Comparison of ENCODE assay signal across 14 cellular contexts in genomic region chr4:10655968-10656367, GRCh38. TPM values are rescaled to one million over a fixed set of nuclear protein-coding genes. Genes with fewer than 3 reads are reported as not detected.
DNase-seq lines count a peak whose midpoint lies in the region; ATAC-seq, FAIRE-seq and TF ChIP-seq lines count a peak whose summit lies in the region.
"Had no signal": no experiment of that assay in that cellular context is flagged by ENCODE, and none has a peak within 500 bp of the region (broad histone marks: within the 10 kb centered on the region; RNA-seq: fewer than 3 reads in every experiment).

No MANE protein-coding gene starts in this region.

- H3K4me3 ChIP-seq in A549 (no peak overlapping the region), GM23248 (no peak overlapping the region; the same call in 1 of the 2 replicates), fibroblast of lung (replicated peaks in 1 of 4; ENCODE audit: control extremely low read depth in 1 of 4, insufficient read depth in 1 of 4, low read depth in 3 of 4, low read length in 4 of 4) (no peak overlapping the region)

- FAIRE-seq in A549 (lab: Jason Lieb, UNC): no peak
- FAIRE-seq in D721Med (lab: Jason Lieb, UNC): no peak

- H3K27me3 ChIP-seq in GM23248 (replicated peaks; ENCODE audit: insufficient read depth): peaks cover 15% of the 10 kb centered on the region
- H3K27me3 ChIP-seq in fibroblast of lung (ENCODE audit: control insufficient read depth, insufficient read depth, low read length): no peaks in the 10 kb centered on the region

- H3K9me2 ChIP-seq in GM23248 (ENCODE audit: insufficient read depth): no peaks in the 10 kb centered on the region

- POLR2A ChIA-PET in A549 (lab: Yijun Ruan, JAX): no interaction called here

- no peak overlapping the region for H3K27ac ChIP-seq in A549
- H3K27ac ChIP-seq in GM23248: no peak overlapping the region
- H3K27ac ChIP-seq in fibroblast of lung (ENCODE audit: insufficient read depth, low read length): no peak overlapping the region

- no peak for TF ChIP-seq POLR2A in A549 (IDR thresholded peaks at IDR 0.05; ENCODE audit: low read length)

- H3K4me1 Mint-ChIP-seq in T-helper 17 cell: peaks cover 11% of the 10 kb centered on the region
- H3K4me1 Mint-ChIP-seq: CD14-positive monocyte, WTC11 had no signal

- in situ Hi-C loops in GM23248 (cut with MboI): no loop called here

- TF ChIP-seq CTCF in A549 (IDR thresholded peaks at IDR 0.05) (no peak), fibroblast of lung (conservative IDR thresholded peaks at IDR 0.05 in 1 of 2, IDR thresholded peaks at IDR 0.05 in 1 of 2; ENCODE audit: low read depth in 1 of 2, low read length in 2 of 2) (no peak), D721Med (IDR thresholded peaks at IDR 0.05; ENCODE audit: insufficient read depth, missing control alignments) (no peak)

- H3K36me3 ChIP-seq in GM23248 (ENCODE audit: low read depth) (no peaks in the 10 kb centered on the region), fibroblast of lung (ENCODE audit: control insufficient read depth, insufficient read depth, low read length) (no peaks in the 10 kb centered on the region)

- H4K20me1 ChIP-seq in GM23248 (ENCODE audit: insufficient read depth) (no peaks in the 10 kb centered on the region), fibroblast of lung (ENCODE audit: control insufficient read depth, extremely low read depth, insufficient read depth, low read length) (no peaks in the 10 kb centered on the region)

- H3K9ac ChIP-seq in GM23248: no peak overlapping the region
- H3K9ac ChIP-seq in fibroblast of lung (ENCODE audit: insufficient read depth, low read length): no peak overlapping the region

- TF ChIP-seq EP300 in A549 (IDR thresholded peaks at IDR 0.05): no peak

- H3K4me2 ChIP-seq in A549 (peak overlapping the region; percentile 37; the same call in 2 of the 3 replicates), GM23248 (ENCODE audit: unreplicated experiment) (peak overlapping the region; percentile 46), fibroblast of lung (ENCODE audit: extremely low read depth, insufficient read depth, low read length) (peak overlapping the region; percentile 48)

- H2AFZ ChIP-seq in GM23248 (no peak overlapping the region), fibroblast of lung (ENCODE audit: low read length) (no peak overlapping the region)

- WGBS in A549 (ENCODE audit: missing lambda C conversion rate): 4% methylated on average over 6 of the region's 6 CpGs
- WGBS in GM23248 (ENCODE audit: low coverage in 1 of 2, low lambda C conversion rate in 2 of 2, missing lambda C conversion rate in 2 of 2), 2 experiments: 33 to 39% methylated on average over 6 of the region's 6 CpGs

- H3K4me3 Mint-ChIP-seq in T-helper 17 cell: peak overlapping the region; percentile 2
- H3K4me3 Mint-ChIP-seq: CD14-positive monocyte, WTC11 had no signal

- CTCF ChIA-PET in A549 (lab: Yijun Ruan, JAX): no interaction called here

- H3F3A ChIP-seq in GM23248 (ENCODE audit: insufficient read depth): no peaks in the 10 kb centered on the region

- H3K9me3 ChIP-seq in A549 (no peaks in the 10 kb centered on the region), GM23248 (ENCODE audit: low read depth) (no peaks in the 10 kb centered on the region), T-helper 17 cell (ENCODE audit: control insufficient read depth, low read length, poor library complexity, severe bottlenecking) (no peaks in the 10 kb centered on the region), fibroblast of lung (ENCODE audit: control insufficient read depth, insufficient read depth, low read depth, low read length) (no peaks in the 10 kb centered on the region)

- no peaks in the 10 kb centered on the region for H3K79me2 ChIP-seq in GM23248 (ENCODE audit: insufficient read depth)
- no peaks in the 10 kb centered on the region for H3K79me2 ChIP-seq in fibroblast of lung (ENCODE audit: control insufficient read depth, insufficient read depth, low read length)

- ATAC-seq in A549: no peak
- ATAC-seq in T-helper 17 cell: no peak
- no peak for ATAC-seq in GM21515 (IDR thresholded peaks at IDR 0.05; ENCODE audit: unreplicated experiment)
- ATAC-seq: esophagus mucosa, left lobe of liver, WTC11 had no signal

- no peaks in the 10 kb centered on the region for H3K36me3 Mint-ChIP-seq in T-helper 17 cell (ENCODE audit: low read depth)
- H3K36me3 Mint-ChIP-seq: CD14-positive monocyte had no signal

- no peak overlapping the region for H3K27ac Mint-ChIP-seq in T-helper 17 cell
- H3K27ac Mint-ChIP-seq: CD14-positive monocyte, progenitor cell of endocrine pancreas, WTC11 had no signal

- TF ChIP-seq RAD21 in A549 (conservative IDR thresholded peaks at IDR 0.05 in 1 of 2, IDR thresholded peaks at IDR 0.05 in 1 of 2): no peak

- DNase-seq in A549 (ENCODE audit: low read depth in 1 of 2, low spot score in 1 of 2) (no peak), GM23248 (peak; percentile 76), T-helper 17 cell (no peak), fibroblast of lung (ENCODE audit: low read depth in 2 of 2) (peak; percentile 79 to 80), GM19240 (ENCODE audit: insufficient read length, low spot score) (no peak), D721Med (ENCODE audit: insufficient read length, low spot score) (no peak), NOMO-1 (lab: John Stamatoyannopoulos, UW; ENCODE audit: unreplicated experiment in 2 of 2) (no peak)
- DNase-seq: NCI-H1105 had no signal

- no peaks in the 10 kb centered on the region for H3K27me3 Mint-ChIP-seq in T-helper 17 cell
- H3K27me3 Mint-ChIP-seq: progenitor cell of endocrine pancreas had no signal

- H3K4me1 ChIP-seq in A549 (no peaks in the 10 kb centered on the region), GM23248 (ENCODE audit: insufficient read depth) (peaks cover 12% of the 10 kb centered on the region), fibroblast of lung (ENCODE audit: control insufficient read depth, extremely low read depth, insufficient read depth, low read length) (peaks cover 4% of the 10 kb centered on the region)

TF ChIP-seq in A549, 52 proteins besides CTCF, POLR2A, EP300 and RAD21:
- TF ChIP-seq BHLHE40 (IDR thresholded peaks at IDR 0.05; ENCODE audit: low read depth, low read length): no peak
- TF ChIP-seq MAX (IDR thresholded peaks at IDR 0.05): no peak
- TF ChIP-seq RARB (CRISPR knock-in tag; IDR thresholded peaks at IDR 0.05): no peak
- no peak for TF ChIP-seq RCOR1 (IDR thresholded peaks at IDR 0.05; ENCODE audit: low read depth, low read length)
- no peak for TF ChIP-seq FOSL2 (IDR thresholded peaks at IDR 0.05)
- TF ChIP-seq FOSL2 (CRISPR knock-in tag; IDR thresholded peaks at IDR 0.05): peak; percentile 49; the same call in 1 of the 2 replicates
- no peak for TF ChIP-seq E2F6 (IDR thresholded peaks at IDR 0.05; ENCODE audit: borderline replicate concordance, low read depth)
- no peak for TF ChIP-seq RNF2 (IDR thresholded peaks at IDR 0.05; ENCODE audit: borderline replicate concordance, low read depth)
- no peak for TF ChIP-seq MYC (IDR thresholded peaks at IDR 0.05; ENCODE audit: borderline replicate concordance, low read length)
- no peak for TF ChIP-seq HDAC2 (IDR thresholded peaks at IDR 0.05)

RNA-seq across cellular contexts. Expression of gene CLNK, which starts 28.6 kb away (rescaled TPM):
- polyA plus RNA-seq in A549 (2011; rRNA removed) (not detected in 2 replicates), A549 (2017; fragmentation: RNase III; extraction: RNeasy Plus Mini Kit Qiagen cat#74134 plus additional on column Dnase treatment) (not detected in 3 replicates), GM23248 (2016; fragmentation: Nextera tagmentation; extraction: Ambion mirVana) (not detected in 2 replicates), fibroblast of lung (not detected in 2 replicates)
- polyA plus RNA-seq in A549 (2012; cell fraction: cytosol; rRNA removed): not detected in 2 replicates
- polyA plus RNA-seq in A549 (2012; cell fraction: nucleus; rRNA removed): not detected in 2 replicates
- polyA minus RNA-seq in A549 (2011; rRNA and poly(A)+ RNA removed): not detected in 2 replicates
- total RNA-seq in GM23248 (2014; rRNA removed; shearing (Covaris generic)): not detected in 2 replicates
- total RNA-seq in T-helper 17 cell (under 1 TPM; 0.12 to 0.39 TPM), fibroblast of lung (not detected in 2 replicates)
- not detected in 2 replicates for polyA plus RNA-seq in fibroblast of lung (2012)
- polyA minus RNA-seq in fibroblast of lung (ENCODE audit: low replicate concordance): not detected in 2 replicates
- total RNA-seq: left lobe of liver, progenitor cell of endocrine pancreas, WTC11 had no signal
- polyA plus RNA-seq: CD14-positive monocyte had no signal

Comparison
In these comparisons a context has a peak if more than half of its experiments do, and no peak if none do; other contexts are left out.
1. DNase-seq: peak in GM23248 (single experiment) and fibroblast of lung (2 of 2); none in A549 (0 of 2), T-helper 17 cell (0 of 3), GM19240 (single experiment), D721Med (single experiment) and NOMO-1 (0 of 2).
2. Peak in every context shown above with its lines, with median percentiles within 50 percentile points of each other: H3K4me2 ChIP-seq.